Comparison of ENCODE assay signal across 9 cellular contexts in the genomic region with DNA sequence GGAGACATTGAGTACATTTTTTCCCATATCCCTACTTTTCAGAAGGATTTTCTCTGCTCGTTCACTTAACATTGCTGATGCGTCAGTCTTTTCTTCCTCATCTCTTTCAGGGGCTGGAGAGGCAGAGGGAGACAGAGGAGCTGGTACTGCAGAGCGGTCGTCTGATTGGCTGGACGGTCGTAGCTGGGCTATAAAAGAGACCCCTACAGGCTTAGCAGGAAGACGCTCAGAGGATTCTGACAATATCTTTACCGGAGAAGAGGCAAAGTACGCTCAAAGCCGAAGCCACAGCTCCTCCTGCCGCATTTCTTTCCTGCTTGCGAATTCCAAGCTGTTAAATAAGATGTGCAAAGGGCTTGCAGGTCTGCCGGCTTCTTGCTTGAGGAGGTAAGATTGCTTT. TPM values are rescaled to one million over a fixed set of nuclear protein-coding genes. Genes with fewer than 3 reads are reported as not detected.
DNase-seq lines count a peak whose midpoint lies in the region; ATAC-seq and TF ChIP-seq lines count a peak whose summit lies in the region.
"Had no signal": no experiment of that assay in that cellular context is flagged by ENCODE, and none has a peak within 500 bp of the region (broad histone marks: within the 10 kb centered on the region; RNA-seq: fewer than 3 reads in every experiment).

RGS4 (plus strand) TSS at position 220 of the 400 bp plus-strand sequence; CDS start at position 344, 124 bp downstream.

- peak within 1 kb of the TSS; percentile 41 for H2AFZ ChIP-seq in neuron (ENCODE audit: low read depth, low read length)

- ATAC-seq in HG03045 (IDR thresholded peaks at IDR 0.05; ENCODE audit: unreplicated experiment) (no peak), GM19463 (IDR thresholded peaks at IDR 0.05; ENCODE audit: unreplicated experiment) (no peak), GM19328 (IDR thresholded peaks at IDR 0.05; ENCODE audit: unreplicated experiment) (no peak)

- no peak within 1 kb of the TSS for H3K27ac ChIP-seq in SJCRH30

- no peaks in the 10 kb centered on the region for H3K9me3 Mint-ChIP-seq in CD14-positive monocyte

- peak; percentile 27 to 49 for DNase-seq in HAP-1 (ENCODE audit: low spot score in 2 of 2)
- DNase-seq in SJCRH30 = peak; percentile 31 to 60
- peak; percentile 97 to 98 for DNase-seq in foreskin fibroblast
- no peak for DNase-seq in CD14-positive monocyte (ENCODE audit: low spot score)

- H3K27me3 ChIP-seq in HAP-1 (ENCODE audit: low read depth) (peaks cover 28% of the 10 kb centered on the region), SJCRH30 (no peaks in the 10 kb centered on the region), neuron (ENCODE audit: insufficient read depth, low read length) (no peaks in the 10 kb centered on the region)

- H3K27me3 Mint-ChIP-seq in CD14-positive monocyte (ENCODE audit: low read depth in 3 of 3) = peaks cover 18 to 33% (median 23%) of the 10 kb centered on the region in 3 donors

- no peak within 1 kb of the TSS for H3K27ac Mint-ChIP-seq in CD14-positive monocyte

- H3K9me3 ChIP-seq in HAP-1 (no peaks in the 10 kb centered on the region), SJCRH30 (replicated peaks) (no peaks in the 10 kb centered on the region), neuron (ENCODE audit: low read length) (no peaks in the 10 kb centered on the region)

- H3K4me1 ChIP-seq in HAP-1 (no peaks in the 10 kb centered on the region), SJCRH30 (no peaks in the 10 kb centered on the region), neuron (ENCODE audit: insufficient read depth, low read length) (peaks cover 7% of the 10 kb centered on the region)

- intact Hi-C loops in CD14-positive monocyte (cut with micrococcal nuclease) = no loop called here

- H3K36me3 ChIP-seq in HAP-1 (replicated peaks) (no peaks in the 10 kb centered on the region), SJCRH30 (no peaks in the 10 kb centered on the region), neuron (ENCODE audit: insufficient read depth, low read length) (no peaks in the 10 kb centered on the region)

- H3K4me3 Mint-ChIP-seq in CD14-positive monocyte = peak within 1 kb of the TSS in 1 of 2 donors; percentile 27

- no peaks in the 10 kb centered on the region for H3K4me1 Mint-ChIP-seq in CD14-positive monocyte

- H3K4me3 ChIP-seq in HAP-1 = no peak within 1 kb of the TSS
- H3K4me3 ChIP-seq in SJCRH30 = no peak within 1 kb of the TSS
- peak within 1 kb of the TSS; percentile 57 to 61 for H3K4me3 ChIP-seq in foreskin fibroblast (ENCODE audit: low read depth in 1 of 2, low read length in 2 of 2)
- peak within 1 kb of the TSS; percentile 26 for H3K4me3 ChIP-seq in neuron (ENCODE audit: low read length)

- in situ Hi-C loops in HAP-1 (cut with MboI; ENCODE audit: low sequenced_read_pairs) = no loop called here

- peak; percentile 70 for TF ChIP-seq CTCF in foreskin fibroblast (IDR thresholded peaks at IDR 0.05; ENCODE audit: low read depth, low read length)
- TF ChIP-seq CTCF in CD14-positive monocyte (IDR thresholded peaks at IDR 0.05) = no peak

- H3K36me3 Mint-ChIP-seq in CD14-positive monocyte = no peaks in the 10 kb centered on the region

RNA-seq across cellular contexts. Expression of gene RGS4, which starts in this region (rescaled TPM):
- 0.05 and 0.12 TPM in 2 replicates for total RNA-seq in SJCRH30 (2014; rRNA removed; shearing (Covaris generic))
- polyA plus RNA-seq in CD14-positive monocyte = not detected
- total RNA-seq: NCI-H460 had no signal

Comparison
In these comparisons a context has a peak if more than half of its experiments do, and no peak if none do; other contexts are left out.
1. Peak in DNase-seq in SJCRH30; RNA of the gene not detected or under 1 TPM.
2. H3K4me3 ChIP-seq: peak in foreskin fibroblast (2 of 2) and neuron (single experiment); none in HAP-1 (single experiment) and SJCRH30 (single experiment).